Comparison of ENCODE assay signal across 1 cellular context in genomic region chr6:157531986-157532365, GRCh38.
TF ChIP-seq lines count a peak whose summit lies in the region.

No MANE protein-coding gene starts in this region.

TF ChIP-seq in HepG2, 621 proteins besides CTCF, POLR2A, EP300 and RAD21 (continued from another document):
- no peak for TF ChIP-seq ZNF3 (CRISPR knock-in tag; IDR thresholded peaks at IDR 0.05)
- TF ChIP-seq HIC2 (CRISPR knock-in tag; IDR thresholded peaks at IDR 0.05; ENCODE audit: low read depth): peak; percentile 81; the same call in 1 of the 2 replicates
- TF ChIP-seq ZZZ3 (CRISPR knock-in tag; IDR thresholded peaks at IDR 0.05; ENCODE audit: borderline replicate concordance): no peak
- peak; percentile 27 for TF ChIP-seq YY1 (IDR thresholded peaks at IDR 0.05; ENCODE audit: insufficient read depth, insufficient replicate concordance, low read depth, low read length)
- TF ChIP-seq ZNF691 (CRISPR knock-in tag; IDR thresholded peaks at IDR 0.05; ENCODE audit: borderline replicate concordance, low read depth): 0 out of 2 replicates have a peak, but pooled peaks have one; percentile 37
- TF ChIP-seq CEBPB (IDR thresholded peaks at IDR 0.05; ENCODE audit: borderline replicate concordance, low read depth, low read length): peak; percentile 18; the same call in 1 of the 2 replicates
- peak; percentile 99 for TF ChIP-seq HNRNPL (IDR thresholded peaks at IDR 0.05; ENCODE audit: low read depth, low read length)
- TF ChIP-seq SRSF1 (optimal IDR thresholded peaks at IDR 0.05; ENCODE audit: low read depth, low read length): peak; percentile 16
- TF ChIP-seq AGO2 (optimal IDR thresholded peaks at IDR 0.05; ENCODE audit: low read depth, low read length): peak; percentile 69
- peak; percentile 60; the same call in 1 of the 2 replicates for TF ChIP-seq ZNF713 (CRISPR knock-in tag; IDR thresholded peaks at IDR 0.05)
